In the genomic region with DNA sequence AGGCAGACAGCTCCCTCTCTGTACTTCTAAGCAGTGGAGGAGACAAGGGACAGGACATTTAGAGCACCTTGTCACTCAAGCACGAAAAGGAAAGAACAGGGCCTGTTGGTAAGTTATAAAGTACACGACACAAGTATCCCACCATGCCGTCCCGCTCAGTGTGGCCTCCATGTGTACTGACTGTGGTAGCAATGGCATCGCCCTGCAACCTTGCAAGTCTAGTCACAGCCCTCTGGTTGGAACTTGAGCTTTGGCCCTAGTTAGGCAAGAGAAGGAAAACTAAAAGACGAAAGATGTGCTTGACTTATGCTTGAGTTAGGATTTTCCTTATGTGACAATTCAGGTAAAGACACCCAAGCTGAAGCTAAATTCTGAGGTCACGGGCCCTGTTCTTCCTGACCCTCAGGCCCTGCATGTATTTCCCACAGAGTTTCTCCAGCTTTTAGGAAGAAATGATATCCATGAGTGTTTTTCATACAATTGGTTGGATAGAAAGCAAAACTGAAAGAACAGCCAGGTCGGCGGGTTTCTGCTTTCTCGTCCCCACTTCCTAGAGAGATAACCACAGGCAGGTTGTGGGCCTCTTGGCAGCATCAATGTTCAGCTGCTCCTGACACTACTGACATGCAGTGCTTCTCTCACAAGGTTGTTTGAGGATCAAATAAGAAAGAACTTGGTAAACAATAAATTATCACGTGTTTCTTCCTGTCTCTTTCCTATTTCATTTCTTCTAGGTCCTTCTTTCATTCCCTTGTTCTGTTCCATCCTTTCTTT, we compare ENCODE assay signal across 8 cellular contexts.
DNase-seq lines count a peak whose midpoint lies in the region; ATAC-seq and TF ChIP-seq lines count a peak whose summit lies in the region.

No MANE protein-coding gene starts in this region.

- peak; percentile 49 for DNase-seq in GM12865 (ENCODE audit: low read depth)
- peak in 1 of 3 donors; percentile 11 for DNase-seq in effector memory CD4-positive, alpha-beta T cell
- no peak for DNase-seq in NCI-H128 (lab: John Stamatoyannopoulos, UW; ENCODE audit: unreplicated experiment)
- no peak for DNase-seq in tibial nerve (ENCODE audit: low spot score in 2 of 2)
- no peak for DNase-seq in tibial artery

- TF ChIP-seq POLR2A in tibial nerve (IDR thresholded peaks at IDR 0.05): no peak

- no peak for TF ChIP-seq EP300 in tibial nerve (IDR thresholded peaks at IDR 0.05)

- no peak overlapping the region for H3K4me3 ChIP-seq in GM12865 (ENCODE audit: low read depth, low read length)
- peak overlapping the region; percentile 4 for H3K4me3 ChIP-seq in effector memory CD4-positive, alpha-beta T cell (ENCODE audit: insufficient read depth, low read depth, low read length, poor library complexity, severe bottlenecking)
- no peak overlapping the region for H3K4me3 ChIP-seq in tibial nerve
- no peak overlapping the region for H3K4me3 ChIP-seq in tibial artery

- 89 to 93% methylated on average over 10 to 11 of the region's 11 CpGs for WGBS in tibial nerve, 2 donors

- H3K27me3 ChIP-seq in effector memory CD4-positive, alpha-beta T cell (replicated peaks; ENCODE audit: control insufficient read depth, insufficient read depth, low read length, poor library complexity, severe bottlenecking): no peaks in the 10 kb centered on the region
- H3K27me3 ChIP-seq in tibial nerve (no peaks in the 10 kb centered on the region), tibial artery (no peaks in the 10 kb centered on the region)

- ATAC-seq in GM21528 (IDR thresholded peaks at IDR 0.05; ENCODE audit: low FRiP score, unreplicated experiment): peak; percentile 97
- ATAC-seq in esophagus mucosa: no peak

- TF ChIP-seq CTCF in GM12865 (IDR thresholded peaks at IDR 0.05; ENCODE audit: insufficient read depth, low read depth, low read length, missing control alignments) (no peak), tibial nerve (IDR thresholded peaks at IDR 0.05) (no peak), tibial artery (IDR thresholded peaks at IDR 0.05) (no peak)

- H3K4me1 ChIP-seq in effector memory CD4-positive, alpha-beta T cell (ENCODE audit: control insufficient read depth, insufficient read depth, low read length, poor library complexity, severe bottlenecking): peaks cover 13% of the 10 kb centered on the region
- H3K4me1 ChIP-seq in tibial nerve (no peaks in the 10 kb centered on the region), tibial artery (no peaks in the 10 kb centered on the region)

- H3K9me3 ChIP-seq in KOPT-K1 (ENCODE audit: insufficient read depth, low read length, poor library complexity, severe bottlenecking) (no peaks in the 10 kb centered on the region), tibial nerve (no peaks in the 10 kb centered on the region), tibial artery (no peaks in the 10 kb centered on the region)
- H3K9me3 ChIP-seq in effector memory CD4-positive, alpha-beta T cell (ENCODE audit: control insufficient read depth, low read length): no peaks in the 10 kb centered on the region

- intact Hi-C loops in tibial artery (cut with DNase I; ENCODE audit: low total_unique reads): no loop called here

- H3K27ac ChIP-seq in KOPT-K1 (ENCODE audit: low read depth, low read length, poor library complexity, severe bottlenecking) (peak overlapping the region; percentile 88), tibial nerve (no peak overlapping the region), tibial artery (no peak overlapping the region)
- no peak overlapping the region for H3K27ac ChIP-seq in effector memory CD4-positive, alpha-beta T cell (ENCODE audit: insufficient read depth, low read length, poor library complexity, severe bottlenecking)

- H3K36me3 ChIP-seq in KOPT-K1 (ENCODE audit: insufficient read depth, low read length): no peaks in the 10 kb centered on the region
- no peaks in the 10 kb centered on the region for H3K36me3 ChIP-seq in effector memory CD4-positive, alpha-beta T cell (ENCODE audit: control insufficient read depth, insufficient read depth, low read length)
- H3K36me3 ChIP-seq in tibial nerve: no peaks in the 10 kb centered on the region
- no peaks in the 10 kb centered on the region for H3K36me3 ChIP-seq in tibial artery
